ENCODE assay signal across 1 cellular context in genomic region chr1:43348809-43349593, GRCh38.
TF ChIP-seq lines count a peak whose summit lies in the region.

No MANE protein-coding gene starts in this region.

TF ChIP-seq in HepG2, 621 proteins besides CTCF, POLR2A, EP300 and RAD21 (continued from another document and continues in another):
- TF ChIP-seq ZHX2 (IDR thresholded peaks at IDR 0.05; ENCODE audit: low read depth), result peak; percentile 69; the same call in 1 of the 2 replicates
- TF ChIP-seq ZHX2 (CRISPR knock-in tag; IDR thresholded peaks at IDR 0.05; ENCODE audit: borderline replicate concordance), result no peak
- TF ChIP-seq SIN3B (IDR thresholded peaks at IDR 0.05; ENCODE audit: low read length), result peak; percentile 20; the same call in 1 of the 2 replicates
- peak; percentile 46; the same call in 1 of the 2 replicates for TF ChIP-seq ZNF629 (CRISPR knock-in tag; conservative IDR thresholded peaks at IDR 0.05)
- TF ChIP-seq HNRNPL (IDR thresholded peaks at IDR 0.05; ENCODE audit: low read depth, low read length), result peak; percentile 39; the same call in 1 of the 2 replicates
- TF ChIP-seq THAP7 (CRISPR knock-in tag; IDR thresholded peaks at IDR 0.05), result peak; percentile 77
- 0 out of 2 replicates have a peak, but pooled peaks have one; percentile 50 for TF ChIP-seq ADNP (CRISPR knock-in tag; IDR thresholded peaks at IDR 0.05)
- TF ChIP-seq YEATS4 (CRISPR knock-in tag; IDR thresholded peaks at IDR 0.05; ENCODE audit: borderline replicate concordance), result peak; percentile 85
- peak; percentile 74; the same call in 1 of the 2 replicates for TF ChIP-seq ZNF709 (CRISPR knock-in tag; IDR thresholded peaks at IDR 0.05)
- TF ChIP-seq ZNF549 (CRISPR knock-in tag; IDR thresholded peaks at IDR 0.05), result peak; percentile 56; the same call in 1 of the 2 replicates
- 0 out of 2 replicates have a peak, but pooled peaks have one; percentile 53 for TF ChIP-seq MTF2 (CRISPR knock-in tag; IDR thresholded peaks at IDR 0.05; ENCODE audit: borderline replicate concordance)
- peak; percentile 68; the same call in 1 of the 2 replicates for TF ChIP-seq ESRRA (CRISPR knock-in tag; IDR thresholded peaks at IDR 0.05; ENCODE audit: low read depth)
- TF ChIP-seq MTF1 (CRISPR knock-in tag; IDR thresholded peaks at IDR 0.05), result no peak
- TF ChIP-seq KDM3A (CRISPR knock-in tag; IDR thresholded peaks at IDR 0.05; ENCODE audit: low read depth), result 0 out of 2 replicates have a peak, but pooled peaks have one; percentile 10
- no peak for TF ChIP-seq CENPBD1 (CRISPR knock-in tag; IDR thresholded peaks at IDR 0.05; ENCODE audit: borderline replicate concordance, low read depth)
- TF ChIP-seq ZNF563 (CRISPR knock-in tag; IDR thresholded peaks at IDR 0.05), result peak; percentile 62; the same call in 1 of the 2 replicates
- TF ChIP-seq KMT2A (CRISPR knock-in tag; IDR thresholded peaks at IDR 0.05), result peak; percentile 64; the same call in 1 of the 2 replicates
- peak; percentile 45; the same call in 1 of the 2 replicates for TF ChIP-seq ZNF264 (CRISPR knock-in tag; IDR thresholded peaks at IDR 0.05)
- TF ChIP-seq POLR2G (IDR thresholded peaks at IDR 0.05; ENCODE audit: low read depth, low read length), result peak; percentile 88
- peak; percentile 44 for TF ChIP-seq CBX1 (IDR thresholded peaks at IDR 0.05; ENCODE audit: low read depth)
- TF ChIP-seq ARNTL (CRISPR knock-in tag; IDR thresholded peaks at IDR 0.05), result peak; percentile 52; the same call in 1 of the 2 replicates
- TF ChIP-seq CBFB (CRISPR knock-in tag; IDR thresholded peaks at IDR 0.05), result 0 out of 2 replicates have a peak, but pooled peaks have one; percentile 19
- 0 out of 2 replicates have a peak, but pooled peaks have one; percentile 27 for TF ChIP-seq FOSL1 (CRISPR knock-in tag; IDR thresholded peaks at IDR 0.05; ENCODE audit: borderline replicate concordance)
- TF ChIP-seq ZNF570 (CRISPR knock-in tag; IDR thresholded peaks at IDR 0.05; ENCODE audit: borderline replicate concordance), result 0 out of 2 replicates have a peak, but pooled peaks have one; percentile 51
- 0 out of 2 replicates have a peak, but pooled peaks have one; percentile 25 for TF ChIP-seq AHR (CRISPR knock-in tag; IDR thresholded peaks at IDR 0.05)
- peak; percentile 53; the same call in 1 of the 2 replicates for TF ChIP-seq ZNF34 (CRISPR knock-in tag; IDR thresholded peaks at IDR 0.05; ENCODE audit: borderline replicate concordance)
- TF ChIP-seq MED13 (CRISPR knock-in tag; IDR thresholded peaks at IDR 0.05), result 0 out of 2 replicates have a peak, but pooled peaks have one; percentile 49
- peak; percentile 66; the same call in 1 of the 2 replicates for TF ChIP-seq KIAA2018 (CRISPR knock-in tag; IDR thresholded peaks at IDR 0.05; ENCODE audit: borderline replicate concordance)
- no peak for TF ChIP-seq NONO (IDR thresholded peaks at IDR 0.05)
- TF ChIP-seq NONO (CRISPR knock-in tag; conservative IDR thresholded peaks at IDR 0.05), result peak; percentile 59; the same call in 1 of the 2 replicates
- TF ChIP-seq ZSCAN30 (CRISPR knock-in tag; IDR thresholded peaks at IDR 0.05), result 0 out of 2 replicates have a peak, but pooled peaks have one; percentile 47
- TF ChIP-seq E2F2 (CRISPR knock-in tag; IDR thresholded peaks at IDR 0.05; ENCODE audit: borderline replicate concordance), result peak; percentile 72; the same call in 1 of the 2 replicates
- peak; percentile 23; the same call in 1 of the 2 replicates for TF ChIP-seq ZNF263 (CRISPR knock-in tag; IDR thresholded peaks at IDR 0.05)
- peak; percentile 58 for TF ChIP-seq TAF15 (IDR thresholded peaks at IDR 0.05; ENCODE audit: low read depth, low read length, poor library complexity, severe bottlenecking)
- TF ChIP-seq ZNF230 (CRISPR knock-in tag; IDR thresholded peaks at IDR 0.05), result no peak
- TF ChIP-seq ZFY (CRISPR knock-in tag; IDR thresholded peaks at IDR 0.05), result peak; percentile 96
- 0 out of 2 replicates have a peak, but pooled peaks have one; percentile 65 for TF ChIP-seq ZNF225 (CRISPR knock-in tag; IDR thresholded peaks at IDR 0.05)
- TF ChIP-seq ZBTB8A (CRISPR knock-in tag; IDR thresholded peaks at IDR 0.05; ENCODE audit: borderline replicate concordance, low read depth), result no peak
- TF ChIP-seq PATZ1 (CRISPR knock-in tag; IDR thresholded peaks at IDR 0.05), result 0 out of 2 replicates have a peak, but pooled peaks have one; percentile 17
- TF ChIP-seq HNRNPLL (IDR thresholded peaks at IDR 0.05; ENCODE audit: low read depth, low read length, poor library complexity, severe bottlenecking), result peak; percentile 56
